In genomic region chr7:142365410-142365842, GRCh38 we compare ENCODE assay signal across 17 cellular contexts.
DNase-seq lines count a peak whose midpoint lies in the region; ATAC-seq, FAIRE-seq and TF ChIP-seq lines count a peak whose summit lies in the region.
"Had no signal": no experiment of that assay in that cellular context is flagged by ENCODE, and none has a peak within 500 bp of the region (broad histone marks: within the 10 kb centered on the region; RNA-seq: fewer than 3 reads in every experiment).

No MANE protein-coding gene starts in this region.

- no peak overlapping the region for H3K4ac ChIP-seq in H9 (ENCODE audit: low read depth, low read length)
- no peak overlapping the region for H3K4ac ChIP-seq in neuronal stem cell (ENCODE audit: low read length)

- H2BK15ac ChIP-seq in H9 (ENCODE audit: low read depth, low read length), result no peak overlapping the region
- no peak overlapping the region for H2BK15ac ChIP-seq in neuronal stem cell (ENCODE audit: low read length)

- H2AFZ ChIP-seq in H9 (ENCODE audit: low read length) (no peak overlapping the region), parathyroid adenoma (peak overlapping the region; percentile 38), neuronal stem cell (ENCODE audit: low read length) (no peak overlapping the region)

- H2AK5ac ChIP-seq in H9 (ENCODE audit: insufficient read length, low read length), result no peak overlapping the region
- no peak overlapping the region for H2AK5ac ChIP-seq in neuronal stem cell (ENCODE audit: low read depth, low read length)

- peak overlapping the region; percentile 6 for H4K91ac ChIP-seq in H9 (ENCODE audit: insufficient read length, low read depth, low read length)
- H4K91ac ChIP-seq in neuronal stem cell (ENCODE audit: low read depth, low read length, poor library complexity), result no peak overlapping the region

- no peak overlapping the region for H2BK20ac ChIP-seq in H9 (ENCODE audit: low read depth, low read length, poor library complexity, severe bottlenecking)

- H3K56ac ChIP-seq in H9 (ENCODE audit: insufficient read length, low read depth, low read length), result no peak overlapping the region

- H4K20me1 ChIP-seq in H9 (ENCODE audit: control insufficient read depth, insufficient read depth, insufficient read length), result no peaks in the 10 kb centered on the region
- H4K20me1 ChIP-seq: BLaER1 treated with 17β-estradiol and CSF1 and Interleukin-3, amounts not matched to agents 10 nM and 100 nM had no signal

- H2BK120ac ChIP-seq in H9 (ENCODE audit: low read depth, low read length, poor library complexity, severe bottlenecking) (no peak overlapping the region), neuronal stem cell (ENCODE audit: low read depth, low read length) (no peak overlapping the region)

- H4K8ac ChIP-seq in H9 (replicated peaks; ENCODE audit: insufficient read length, low read depth, low read length) (no peak overlapping the region), neuronal stem cell (ENCODE audit: low read depth, low read length) (no peak overlapping the region)

- H3K27me3 Mint-ChIP-seq in H9 (ENCODE audit: low read depth), result peaks cover 25% of the 10 kb centered on the region

- H3K4me2 ChIP-seq in H9 (ENCODE audit: insufficient read depth, insufficient read length, low read length) (no peak overlapping the region), parathyroid adenoma (ENCODE audit: low read length) (no peak overlapping the region), neuronal stem cell (ENCODE audit: insufficient read depth, low read length, poor library complexity, severe bottlenecking) (no peak overlapping the region)
- H3K4me2 ChIP-seq: BLaER1 treated with 17β-estradiol and CSF1 and Interleukin-3, amounts not matched to agents 10 nM and 100 nM had no signal

- peak overlapping the region; percentile 90 to 95 (median 95); a peak in 6 of 7 replicates for H3K27ac Mint-ChIP-seq in H9
- H3K27ac Mint-ChIP-seq: CD8-positive, alpha-beta T cell had no signal

- peaks cover 15 to 51% (median 29%) of the 10 kb centered on the region in 3 experiments for H3K36me3 Mint-ChIP-seq in H9 (ENCODE audit: insufficient read depth in 1 of 3, low read depth in 3 of 3)
- H3K36me3 Mint-ChIP-seq: CD8-positive, alpha-beta T cell had no signal

- H4K5ac ChIP-seq in H9 (ENCODE audit: insufficient read length, low read depth, low read length), result no peak overlapping the region

- TF ChIP-seq CTCF in H9 (conservative IDR thresholded peaks at IDR 0.05), result no peak
- no peak for TF ChIP-seq CTCF in bronchial epithelial cell (IDR thresholded peaks at IDR 0.05; ENCODE audit: insufficient read depth, low read length, severe bottlenecking)
- TF ChIP-seq CTCF in parathyroid adenoma (IDR thresholded peaks at IDR 0.05), result no peak

- H3K79me1 ChIP-seq in H9 (ENCODE audit: insufficient read depth, low read depth, low read length, poor library complexity, severe bottlenecking) (no peaks in the 10 kb centered on the region), neuronal stem cell (ENCODE audit: low read depth, low read length) (no peaks in the 10 kb centered on the region)

- H3K9me3 ChIP-seq in H9 (ENCODE audit: control insufficient read depth, low read depth, low read length), result no peaks in the 10 kb centered on the region
- H3K9me3 ChIP-seq in parathyroid adenoma (ENCODE audit: control insufficient read depth, low read length), result no peaks in the 10 kb centered on the region
- H3K9me3 ChIP-seq in neuronal stem cell (replicated peaks in 1 of 2; ENCODE audit: control insufficient read depth in 2 of 2, insufficient read depth in 1 of 2, low read depth in 1 of 2, low read length in 2 of 2), result no peaks in the 10 kb centered on the region

- H3K14ac ChIP-seq in H9 (ENCODE audit: insufficient read depth, low read length), result no peak overlapping the region
- H3K14ac ChIP-seq in neuronal stem cell (ENCODE audit: low read length), result no peak overlapping the region

- no peaks in the 10 kb centered on the region for H3K23me2 ChIP-seq in H9 (ENCODE audit: insufficient read length, low read depth, low read length, poor library complexity, severe bottlenecking)

- H3K27me3 ChIP-seq in H9 (ENCODE audit: insufficient read depth, low read length) (no peaks in the 10 kb centered on the region), bronchial epithelial cell (ENCODE audit: control insufficient read depth, insufficient read depth, low read length) (no peaks in the 10 kb centered on the region), parathyroid adenoma (ENCODE audit: control insufficient read depth, insufficient read depth, low read length) (no peaks in the 10 kb centered on the region), neuronal stem cell (ENCODE audit: control insufficient read depth in 3 of 3, insufficient read depth in 3 of 3, low read depth in 1 of 3, low read length in 3 of 3) (no peaks in the 10 kb centered on the region)
- H3K27me3 ChIP-seq: BLaER1 treated with 17β-estradiol and CSF1 and Interleukin-3, amounts not matched to agents 10 nM and 100 nM had no signal

- no peak overlapping the region for H3K9ac ChIP-seq in H9 (ENCODE audit: extremely low read depth, insufficient read length, low read length)
- no peak overlapping the region for H3K9ac ChIP-seq in parathyroid adenoma
- no peak overlapping the region for H3K9ac ChIP-seq in neuronal stem cell (ENCODE audit: low read depth, low read length, poor library complexity)
- H3K9ac ChIP-seq: BLaER1 treated with 17β-estradiol and CSF1 and Interleukin-3, amounts not matched to agents 10 nM and 100 nM had no signal

- H3K23ac ChIP-seq in H9 (ENCODE audit: insufficient read length, low read depth, low read length) (no peak overlapping the region), neuronal stem cell (ENCODE audit: low read depth, low read length, poor library complexity) (no peak overlapping the region)

- ATAC-seq in HG03354 (IDR thresholded peaks at IDR 0.05; ENCODE audit: poor library complexity, severe bottlenecking, unreplicated experiment), result no peak
- ATAC-seq: CD8-positive, alpha-beta T cell had no signal

- H3K9me3 Mint-ChIP-seq in H9, result peaks cover 51 to 52% of the 10 kb centered on the region in 2 experiments

- H3K4me3 ChIP-seq in bronchial epithelial cell (ENCODE audit: low read depth, low read length) (no peak overlapping the region), parathyroid adenoma (ENCODE audit: low read depth, low read length) (no peak overlapping the region), neuronal stem cell (ENCODE audit: low read length in 2 of 2) (no peak overlapping the region)
- H3K4me3 ChIP-seq: BLaER1 treated with 17β-estradiol and CSF1 and Interleukin-3, amounts not matched to agents 10 nM and 100 nM had no signal

- WGBS in H9 (ENCODE audit: extremely low coverage, insufficient read length, low lambda C conversion rate), result no CpG with 5 or more reads among the region's 2 CpGs
- WGBS in neuronal stem cell (ENCODE audit: extremely low coverage in 2 of 2, insufficient read length in 2 of 2, insufficient replicate concordance in 1 of 2), 2 donors, result no CpG with 5 or more reads among the region's 2 CpGs

- DNase-seq in H9 (peak; percentile 92), bronchial epithelial cell (ENCODE audit: low read depth) (peak; percentile 29), iPS DF 4.7 (ENCODE audit: extremely low read depth, low spot score) (peak; percentile 88), NCI-H187 treated with DMSO at 0.1 percent for 48 hours (lab: John Stamatoyannopoulos, UW) (no peak), neuronal stem cell (ENCODE audit: low spot score) (no peak)
- DNase-seq: Calu3; CD8-positive, alpha-beta T cell; EL; NCI-H1105; NCI-H2081 treated with DMSO at 0.1 percent for 48 hours; NK-92 treated with Interleukin-12 subunit alpha and Interleukin-12 subunit beta, amount 100 ng/mL, for 24 hours; OCI-M1; Right ventricle myocardium superior had no signal

- no peaks in the 10 kb centered on the region for H3K36me3 ChIP-seq in bronchial epithelial cell (ENCODE audit: control insufficient read depth, insufficient read depth, low read length)
- no peaks in the 10 kb centered on the region for H3K36me3 ChIP-seq in parathyroid adenoma (ENCODE audit: control insufficient read depth, insufficient read depth, low read length)
- no peaks in the 10 kb centered on the region for H3K36me3 ChIP-seq in neuronal stem cell (replicated peaks in 1 of 2; ENCODE audit: control insufficient read depth in 2 of 2, insufficient read depth in 2 of 2, low read length in 2 of 2)
- H3K36me3 ChIP-seq: BLaER1 treated with 17β-estradiol and CSF1 and Interleukin-3, amounts not matched to agents 10 nM and 100 nM had no signal

- no peaks in the 10 kb centered on the region for H3K79me2 ChIP-seq in H9 (ENCODE audit: insufficient read depth, low read length)
- no peaks in the 10 kb centered on the region for H3K79me2 ChIP-seq in parathyroid adenoma

- no peak overlapping the region for H2BK5ac ChIP-seq in H9 (ENCODE audit: insufficient read length, low read length)
- no peak overlapping the region for H2BK5ac ChIP-seq in neuronal stem cell (ENCODE audit: low read length)

- H3T11ph ChIP-seq in H9 (ENCODE audit: low read length), result no peak overlapping the region

- peak overlapping the region; percentile 50 for H3K27ac ChIP-seq in H9 (ENCODE audit: insufficient read length, low read depth, low read length)
- no peak overlapping the region for H3K27ac ChIP-seq in parathyroid adenoma
- no peak overlapping the region for H3K27ac ChIP-seq in neuronal stem cell (replicated peaks; ENCODE audit: low read length)
- H3K27ac ChIP-seq: BLaER1 treated with 17β-estradiol and CSF1 and Interleukin-3, amounts not matched to agents 10 nM and 100 nM; HL-60 had no signal

- H3K4me3 Mint-ChIP-seq in H9, result peak overlapping the region in 1 of 2 experiments; percentile 38; a peak in 2 of 5 replicates
- H3K4me3 Mint-ChIP-seq: CD8-positive, alpha-beta T cell had no signal

- peaks cover 3% of the 10 kb centered on the region; the same call in 1 of the 2 replicates for H3K4me1 ChIP-seq in H9 (ENCODE audit: insufficient read depth, low read length)
- H3K4me1 ChIP-seq in parathyroid adenoma, result peaks cover 13% of the 10 kb centered on the region
- peaks cover 0 to 2% of the 10 kb centered on the region in 2 donors for H3K4me1 ChIP-seq in neuronal stem cell (ENCODE audit: control insufficient read depth in 2 of 2, insufficient read depth in 1 of 2, low read depth in 1 of 2, low read length in 2 of 2)

- H3K18ac ChIP-seq in H9 (ENCODE audit: insufficient read length, low read depth, low read length) (peak overlapping the region; percentile 46), neuronal stem cell (ENCODE audit: low read length) (no peak overlapping the region)

- FAIRE-seq in bronchial epithelial cell (lab: Jason Lieb, UNC), result no peak

- H2BK12ac ChIP-seq in H9 (ENCODE audit: insufficient read length, low read depth, low read length) (no peak overlapping the region), neuronal stem cell (ENCODE audit: low read length) (no peak overlapping the region)

- H3K4me1 Mint-ChIP-seq in H9, result peaks cover 40 to 53% of the 10 kb centered on the region in 2 experiments

Comparison
In these comparisons a context has a peak if more than half of its experiments do, and no peak if none do; other contexts are left out.
1. DNase-seq: peak in H9 (single experiment), bronchial epithelial cell (single experiment) and iPS DF 4.7 (single experiment); none in NCI-H187 treated with DMSO at 0.1 percent for 48 hours (single experiment) and neuronal stem cell (single experiment).